Comparison of ENCODE assay signal across 19 cellular contexts in the genomic region with DNA sequence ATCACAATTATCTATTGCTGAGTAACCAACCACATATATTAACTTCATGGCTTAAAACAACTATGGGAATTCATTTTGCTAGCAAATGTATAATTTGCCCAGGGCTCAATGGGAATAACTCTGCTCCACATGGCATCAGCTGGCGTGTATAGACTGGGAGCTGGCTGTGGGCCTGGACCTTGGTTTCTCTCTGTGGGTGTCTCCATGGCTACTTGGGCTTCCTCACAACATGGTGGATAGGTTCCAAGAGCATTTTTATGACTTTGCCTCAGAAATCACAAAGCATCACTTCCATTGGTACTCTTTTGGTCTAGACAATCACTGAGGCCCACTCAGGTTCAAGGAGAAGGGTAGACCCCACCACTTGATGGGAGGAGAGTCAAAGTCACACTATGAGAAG.
DNase-seq lines count a peak whose midpoint lies in the region; ATAC-seq and TF ChIP-seq lines count a peak whose summit lies in the region.
"Had no signal": no experiment of that assay in that cellular context is flagged by ENCODE, and none has a peak within 500 bp of the region (broad histone marks: within the 10 kb centered on the region; RNA-seq: fewer than 3 reads in every experiment).

No MANE protein-coding gene starts in this region.

- TF ChIP-seq POLR2A in IMR-90 (IDR thresholded peaks at IDR 0.05; ENCODE audit: low read depth, low read length), result no peak

- H3K56ac ChIP-seq in IMR-90 (ENCODE audit: extremely low read depth, insufficient read depth, low read length), result no peak overlapping the region

- H3K14ac ChIP-seq in IMR-90 (replicated peaks; ENCODE audit: low read depth, low read length), result no peak overlapping the region

- H3K4me3 ChIP-seq in IMR-90 (ENCODE audit: insufficient read depth, low read depth, low read length), result no peak overlapping the region
- H3K4me3 ChIP-seq in SK-N-SH (ENCODE audit: low read depth in 2 of 2, low read length in 1 of 2), result no peak overlapping the region
- H3K4me3 ChIP-seq: BLaER1 treated with 17β-estradiol and CSF1 and Interleukin-3, amounts not matched to agents 10 nM and 100 nM had no signal

- peaks cover 26% of the 10 kb centered on the region for H3K9me1 ChIP-seq in IMR-90 (ENCODE audit: insufficient read depth, low read length)

- H3K23ac ChIP-seq in IMR-90 (ENCODE audit: low read depth, low read length), result no peak overlapping the region

- WGBS in IMR-90 (ENCODE audit: extremely low coverage in 2 of 2, insufficient read length in 1 of 2), 2 experiments, result no CpG with 5 or more reads among the region's 1 CpG
- WGBS in SK-N-SH (ENCODE audit: low lambda C conversion rate), result 83% methylated on average over 1 of the region's 1 CpG

- H3K4me1 ChIP-seq in IMR-90 (ENCODE audit: control insufficient read depth, insufficient read depth, low read length), result peaks cover 43% of the 10 kb centered on the region
- peaks cover 3 to 13% of the 10 kb centered on the region in 2 experiments; a peak in 2 of 4 replicates for H3K4me1 ChIP-seq in SK-N-SH (ENCODE audit: control insufficient read depth in 1 of 2, insufficient read depth in 2 of 2, low read depth in 1 of 2, low read length in 1 of 2)

- H3K9ac ChIP-seq in IMR-90 (ENCODE audit: low read depth, low read length) (no peak overlapping the region), SK-N-SH (no peak overlapping the region)
- H3K9ac ChIP-seq: BLaER1 treated with 17β-estradiol and CSF1 and Interleukin-3, amounts not matched to agents 10 nM and 100 nM had no signal

- H3F3A ChIP-seq in SK-N-SH (replicated peaks; ENCODE audit: insufficient read depth), result no peaks in the 10 kb centered on the region

- H3K4me1 Mint-ChIP-seq in activated CD8-positive, alpha-beta T cell treated with anti-CD3 and anti-CD28 coated beads for 36 hours (ENCODE audit: low read depth), result peaks cover 51% of the 10 kb centered on the region
- H3K4me1 Mint-ChIP-seq in activated CD8-positive, alpha-beta T cell treated with anti-CD3 and anti-CD28 coated beads, Interleukin-2, amount 10 ng/mL, durations not matched to agents 7 days and 5 days (ENCODE audit: low read depth), result peaks cover 81% of the 10 kb centered on the region
- H3K4me1 Mint-ChIP-seq in chondrocyte (ENCODE audit: low read depth), result peaks cover 28% of the 10 kb centered on the region

- H3K27me3 ChIP-seq in IMR-90 (ENCODE audit: control insufficient read depth, insufficient read depth, low read length) (no peaks in the 10 kb centered on the region), SK-N-SH (ENCODE audit: insufficient read depth) (no peaks in the 10 kb centered on the region)
- H3K27me3 ChIP-seq: BLaER1 treated with 17β-estradiol and CSF1 and Interleukin-3, amounts not matched to agents 10 nM and 100 nM had no signal

- H3K4me3 Mint-ChIP-seq in activated CD8-positive, alpha-beta T cell treated with anti-CD3 and anti-CD28 coated beads for 36 hours, result no peak overlapping the region
- H3K4me3 Mint-ChIP-seq in activated CD8-positive, alpha-beta T cell treated with anti-CD3 and anti-CD28 coated beads, Interleukin-2, amount 10 ng/mL, durations not matched to agents 7 days and 5 days, result no peak overlapping the region
- no peak overlapping the region for H3K4me3 Mint-ChIP-seq in chondrocyte (ENCODE audit: unreplicated experiment)
- H3K4me3 Mint-ChIP-seq: CD4-positive, alpha-beta T cell had no signal

- H3K9me3 Mint-ChIP-seq in activated CD8-positive, alpha-beta T cell treated with anti-CD3 and anti-CD28 coated beads for 36 hours, result peaks cover 10% of the 10 kb centered on the region
- H3K9me3 Mint-ChIP-seq in activated CD8-positive, alpha-beta T cell treated with anti-CD3 and anti-CD28 coated beads, Interleukin-2, amount 10 ng/mL, durations not matched to agents 7 days and 5 days (ENCODE audit: insufficient read depth), result peaks cover 8% of the 10 kb centered on the region
- peaks cover 8% of the 10 kb centered on the region for H3K9me3 Mint-ChIP-seq in chondrocyte (ENCODE audit: low read depth)
- H3K9me3 Mint-ChIP-seq: CD4-positive, alpha-beta T cell had no signal

- H3K4ac ChIP-seq in IMR-90 (ENCODE audit: low read depth, low read length), result no peak overlapping the region

- TF ChIP-seq RAD21 in IMR-90 (IDR thresholded peaks at IDR 0.05; ENCODE audit: low read length) (no peak), SK-N-SH (IDR thresholded peaks at IDR 0.05; ENCODE audit: low read length) (no peak)

- H3K9me2 ChIP-seq in SK-N-SH, result no peaks in the 10 kb centered on the region

- BruUV-seq in IMR-90 (replicated peaks; lab: Mats Ljungman, UMichigan), result no TSS peak

- peak overlapping the region; percentile 45; the same call in 1 of the 2 replicates for H2AK5ac ChIP-seq in IMR-90 (ENCODE audit: low read depth, low read length)

- no peak for ATAC-seq in activated CD8-positive, alpha-beta T cell treated with anti-CD3 and anti-CD28 coated beads for 36 hours
- ATAC-seq in activated CD8-positive, alpha-beta T cell treated with anti-CD3 and anti-CD28 coated beads, Interleukin-2, amount 10 ng/mL, durations not matched to agents 7 days and 5 days, result no peak
- ATAC-seq in IMR-90 (ENCODE audit: low read depth) (no peak), HG03097 (IDR thresholded peaks at IDR 0.05; ENCODE audit: low FRiP score, unreplicated experiment) (no peak)

- H4K5ac ChIP-seq in IMR-90 (ENCODE audit: low read depth, low read length), result no peak overlapping the region

- no peak overlapping the region for H2BK5ac ChIP-seq in IMR-90 (ENCODE audit: low read depth, low read length, poor library complexity, severe bottlenecking)

- no peak overlapping the region for H2AK9ac ChIP-seq in IMR-90 (replicated peaks; ENCODE audit: low read depth, low read length, poor library complexity)

- CTCF ChIA-PET in activated CD8-positive, alpha-beta T cell treated with anti-CD3 and anti-CD28 coated beads for 36 hours (lab: Charles Lee), result interaction anchor here (1.2 kb wide), 1 partner anchor 147 kb away, joined by 3 read pairs; no protein-coding TSS in a partner anchor
- CTCF ChIA-PET in activated CD8-positive, alpha-beta T cell treated with anti-CD3 and anti-CD28 coated beads, Interleukin-2, amount 10 ng/mL, durations not matched to agents 7 days and 5 days (lab: Charles Lee), result interaction anchor here (1.1 to 2.5 kb wide), 3 partner anchors 9 to 35 kb away, joined by 3 to 6 read pairs (median 4); no protein-coding TSS in a partner anchor
- CTCF ChIA-PET in IMR-90 (lab: Yijun Ruan, JAX), result no interaction called here
- CTCF ChIA-PET in SK-N-SH (lab: Yijun Ruan, JAX), result interaction anchor here (3.0 kb wide), 1 partner anchor 145 kb away, joined by 12 read pairs; a partner anchor contains a TSS

- no peak overlapping the region for H3K4me2 ChIP-seq in IMR-90 (ENCODE audit: low read depth, low read length)
- no peak overlapping the region for H3K4me2 ChIP-seq in SK-N-SH

- H4K20me1 ChIP-seq in IMR-90 (ENCODE audit: insufficient read depth, low read length) (no peaks in the 10 kb centered on the region), SK-N-SH (ENCODE audit: insufficient read depth) (no peaks in the 10 kb centered on the region)
- H4K20me1 ChIP-seq: BLaER1 treated with 17β-estradiol and CSF1 and Interleukin-3, amounts not matched to agents 10 nM and 100 nM had no signal

- H3K9me3 ChIP-seq in IMR-90 (ENCODE audit: control insufficient read depth, insufficient read depth, low read length) (peaks cover 3% of the 10 kb centered on the region), SK-N-SH (no peaks in the 10 kb centered on the region)

- TF ChIP-seq CTCF in activated CD8-positive, alpha-beta T cell treated with anti-CD3 and anti-CD28 coated beads for 36 hours (IDR thresholded peaks at IDR 0.05), result no peak
- no peak for TF ChIP-seq CTCF in IMR-90 (conservative IDR thresholded peaks at IDR 0.05; ENCODE audit: low read depth, low read length)
- no peak for TF ChIP-seq CTCF in SK-N-SH (IDR thresholded peaks at IDR 0.05)
- TF ChIP-seq CTCF in chondrocyte (IDR thresholded peaks at IDR 0.05), result no peak

- H3K36me3 ChIP-seq in IMR-90 (ENCODE audit: control insufficient read depth, insufficient read depth, low read length) (0 out of 2 replicates have a peak, but pooled peaks cover 2% of the 10 kb centered on the region), SK-N-SH (replicated peaks in 1 of 2; ENCODE audit: control insufficient read depth in 1 of 2, insufficient read depth in 2 of 2, low read length in 1 of 2) (peaks cover 0 to 4% of the 10 kb centered on the region in 2 experiments)

- no peak for DNase-seq in activated CD8-positive, alpha-beta T cell treated with anti-CD3 and anti-CD28 coated beads for 36 hours
- no peak for DNase-seq in activated CD8-positive, alpha-beta T cell treated with anti-CD3 and anti-CD28 coated beads, Interleukin-2, amount 10 ng/mL, durations not matched to agents 7 days and 5 days
- no peak for DNase-seq in IMR-90
- no peak for DNase-seq in SK-N-SH
- peak; percentile 12 for DNase-seq in chondrocyte (ENCODE audit: low spot score)
- no peak for DNase-seq in stimulated activated naive CD4-positive, alpha-beta T cell (lab: John Stamatoyannopoulos, UW)
- DNase-seq: CD4-positive, alpha-beta T cell; Kasumi-1; MV-4-11; NCI-H1105 treated with DMSO at 0.1 percent for 48 hours; NCI-H146; NCI-H1930; NCI-H2107; NCI-H524; NCI-H748 treated with DMSO at 0.1 percent for 48 hours; SIG-M5 had no signal

- H3K36me3 Mint-ChIP-seq in activated CD8-positive, alpha-beta T cell treated with anti-CD3 and anti-CD28 coated beads for 36 hours (ENCODE audit: low read depth), result peaks cover 23% of the 10 kb centered on the region
- H3K36me3 Mint-ChIP-seq in activated CD8-positive, alpha-beta T cell treated with anti-CD3 and anti-CD28 coated beads, Interleukin-2, amount 10 ng/mL, durations not matched to agents 7 days and 5 days (ENCODE audit: low read depth), result peaks cover 62% of the 10 kb centered on the region
- peaks cover 7% of the 10 kb centered on the region for H3K36me3 Mint-ChIP-seq in chondrocyte (ENCODE audit: low read depth)

- peaks cover 0 to 21% of the 10 kb centered on the region in 2 experiments; a peak in 2 of 4 replicates for H3K79me1 ChIP-seq in IMR-90 (ENCODE audit: low read depth in 1 of 2, low read length in 2 of 2)

- no peak overlapping the region for H2AFZ ChIP-seq in IMR-90 (replicated peaks; ENCODE audit: low read length, poor library complexity)
- no peak overlapping the region for H2AFZ ChIP-seq in SK-N-SH (ENCODE audit: low read depth)

- no peaks in the 10 kb centered on the region for H3K79me2 ChIP-seq in SK-N-SH (ENCODE audit: insufficient read depth)

- H3K27ac ChIP-seq in IMR-90 (ENCODE audit: insufficient read depth, low read length) (no peak overlapping the region), SK-N-SH (ENCODE audit: low read depth in 2 of 2, low read length in 1 of 2) (no peak overlapping the region)
- H3K27ac ChIP-seq: HL-60 had no signal

- in situ Hi-C loops in IMR-90 (cut with MboI; ENCODE audit: low sequenced_read_pairs), result no loop called here

- H3K27me3 Mint-ChIP-seq in activated CD8-positive, alpha-beta T cell treated with anti-CD3 and anti-CD28 coated beads for 36 hours, result no peaks in the 10 kb centered on the region
- H3K27me3 Mint-ChIP-seq in activated CD8-positive, alpha-beta T cell treated with anti-CD3 and anti-CD28 coated beads, Interleukin-2, amount 10 ng/mL, durations not matched to agents 7 days and 5 days (ENCODE audit: low read depth), result no peaks in the 10 kb centered on the region
- H3K27me3 Mint-ChIP-seq in chondrocyte (ENCODE audit: low read depth), result no peaks in the 10 kb centered on the region
- H3K27me3 Mint-ChIP-seq: CD4-positive, alpha-beta T cell had no signal

- H2BK20ac ChIP-seq in IMR-90 (ENCODE audit: low read depth, low read length), result no peak overlapping the region

- no peak overlapping the region for H2BK15ac ChIP-seq in IMR-90 (ENCODE audit: low read depth, low read length)

- dilution Hi-C loops in IMR-90 (cut with HindIII; ENCODE audit: low sequenced_read_pairs, unreplicated experiment), result no loop called here

- H2BK120ac ChIP-seq in IMR-90 (ENCODE audit: low read depth, low read length), result no peak overlapping the region

- H4K91ac ChIP-seq in IMR-90 (ENCODE audit: insufficient read depth, low read depth, low read length), result no peak overlapping the region

- POLR2A ChIA-PET in activated CD8-positive, alpha-beta T cell treated with anti-CD3 and anti-CD28 coated beads for 36 hours (lab: Charles Lee), result interaction anchor here (1.1 to 1.6 kb wide), 2 partner anchors 17 to 141 kb away, joined by 4 to 5 read pairs; no protein-coding TSS in a partner anchor
- POLR2A ChIA-PET in activated CD8-positive, alpha-beta T cell treated with anti-CD3 and anti-CD28 coated beads, Interleukin-2, amount 10 ng/mL, durations not matched to agents 7 days and 5 days (lab: Charles Lee), result interaction anchor here (1.0 kb wide), 1 partner anchor 145 kb away, joined by 3 read pairs; a partner anchor contains a TSS
- POLR2A ChIA-PET in IMR-90 (lab: Charles Lee; ENCODE audit: unreplicated experiment), result no interaction called here
- POLR2A ChIA-PET in SK-N-SH (lab: Yijun Ruan, JAX), result no interaction called here

- peak overlapping the region; percentile 15 for H3K27ac Mint-ChIP-seq in activated CD8-positive, alpha-beta T cell treated with anti-CD3 and anti-CD28 coated beads for 36 hours
- H3K27ac Mint-ChIP-seq in activated CD8-positive, alpha-beta T cell treated with anti-CD3 and anti-CD28 coated beads, Interleukin-2, amount 10 ng/mL, durations not matched to agents 7 days and 5 days, result no peak overlapping the region
- H3K27ac Mint-ChIP-seq in chondrocyte (ENCODE audit: unreplicated experiment), result no peak overlapping the region
- H3K27ac Mint-ChIP-seq: CD4-positive, alpha-beta T cell had no signal

- H3K18ac ChIP-seq in IMR-90 (ENCODE audit: low read depth, low read length), result no peak overlapping the region

- TF ChIP-seq EP300 in SK-N-SH (IDR thresholded peaks at IDR 0.05; ENCODE audit: borderline replicate concordance in 1 of 2, low read depth in 1 of 2, low read length in 1 of 2), result no peak

- H4K8ac ChIP-seq in IMR-90 (ENCODE audit: low read depth in 2 of 2, low read length in 2 of 2), result no peak overlapping the region

- intact Hi-C loops in activated CD8-positive, alpha-beta T cell treated with anti-CD3 and anti-CD28 coated beads for 36 hours (cut with micrococcal nuclease), result loop anchor here (5.0 kb wide), 1 partner anchor 139 kb away; no protein-coding TSS in a partner anchor
- intact Hi-C loops in IMR-90 (cut with micrococcal nuclease), result no loop called here

Comparison
In these comparisons a context has a peak if more than half of its experiments do, and no peak if none do; other contexts are left out.
1. POLR2A ChIA-PET loops: an anchor here in activated CD8-positive, alpha-beta T cell treated with anti-CD3 and anti-CD28 coated beads for 36 hours (1.1 to 1.6 kb wide) and activated CD8-positive, alpha-beta T cell treated with anti-CD3 and anti-CD28 coated beads, Interleukin-2, amount 10 ng/mL, durations not matched to agents 7 days and 5 days (1.0 kb wide); none called in IMR-90 and SK-N-SH.